24 cellular contexts compared by ENCODE assay signal in genomic region chr2:213261715-213262114, GRCh38.
"Had no signal": no experiment of that assay in that cellular context is flagged by ENCODE, and none has a peak within 500 bp of the region (broad histone marks: within the 10 kb centered on the region; RNA-seq: fewer than 3 reads in every experiment).

No MANE protein-coding gene starts in this region.

- H3K27me3 ChIP-seq: dorsolateral prefrontal cortex, neutrophil, tibial artery had no signal

- H3K36me3 ChIP-seq: left ventricle myocardium inferior, neutrophil, tibial artery had no signal

- ATAC-seq: activated CD8-positive, alpha-beta T cell treated with anti-CD3 and anti-CD28 coated beads, Interleukin-2, amount 10 ng/mL, durations not matched to agents 7 days and 5 days; activated naive CD4-positive, alpha-beta T cell treated with anti-CD3 and anti-CD28 coated beads, Interleukin-2, amount 50 U/mL, for 72 hours; mucosa of descending colon; naive thymus-derived CD4-positive, alpha-beta T cell had no signal

- FAIRE-seq: endometrium, kidney, TTC549, urothelium cell line had no signal

- H3K27ac ChIP-seq: dorsolateral prefrontal cortex, left ventricle myocardium inferior, neutrophil, tibial artery had no signal

- H3K4me3 Mint-ChIP-seq: activated B cell treated with CpG ODN at 0.5 μM for 24 hours; activated CD8-positive, alpha-beta T cell treated with anti-CD3 and anti-CD28 coated beads, Interleukin-2, amount 10 ng/mL, durations not matched to agents 7 days and 5 days; naive thymus-derived CD4-positive, alpha-beta T cell had no signal

- H3K4me1 ChIP-seq: left ventricle myocardium inferior, tibial artery had no signal

- DNase-seq: activated B cell treated with CpG ODN at 0.5 μM for 24 hours; activated CD4-positive, alpha-beta T cell treated with anti-CD3 and anti-CD28 coated beads for 48 hours; activated CD8-positive, alpha-beta memory T cell treated with anti-CD3 and anti-CD28 coated beads, Interleukin-2, amount 50 U/mL, for 4 hours; activated CD8-positive, alpha-beta T cell treated with anti-CD3 and anti-CD28 coated beads, Interleukin-2, amount 10 ng/mL, durations not matched to agents 7 days and 5 days; activated effector memory CD4-positive, alpha-beta T cell treated with anti-CD3 and anti-CD28 coated beads, Interleukin-2, amount 50 U/mL, for 16 hours; activated T-cell treated with anti-CD3 and anti-CD28 coated beads, Interleukin-2, amount 50 U/mL, for 48 hours; amniotic stem cell; dorsolateral prefrontal cortex; foreskin fibroblast; glutamatergic neuron; hypothalamus; kidney; left ventricle myocardium inferior; mucosa of descending colon; naive thymus-derived CD4-positive, alpha-beta T cell; posterior cingulate gyrus; stimulated activated CD4-positive, alpha-beta T cell treated with anti-CD3 and anti-CD28 coated beads, Interleukin-4, amount 100 ng/mL, for 1 hour; stimulated activated naive CD4-positive, alpha-beta T cell; tibial artery had no signal

- H3K27ac Mint-ChIP-seq: activated B cell treated with CpG ODN at 0.5 μM for 24 hours; activated CD8-positive, alpha-beta T cell treated with anti-CD3 and anti-CD28 coated beads, Interleukin-2, amount 10 ng/mL, durations not matched to agents 7 days and 5 days; activated naive CD4-positive, alpha-beta T cell treated with anti-CD3 and anti-CD28 coated beads, Interleukin-2, amount 50 U/mL, for 72 hours; naive thymus-derived CD4-positive, alpha-beta T cell had no signal

- H3K4me1 Mint-ChIP-seq: activated B cell treated with CpG ODN at 0.5 μM for 24 hours; naive thymus-derived CD4-positive, alpha-beta T cell had no signal

- H3K9me3 ChIP-seq: left ventricle myocardium inferior, mucosa of descending colon, neutrophil, tibial artery had no signal

- H3K27me3 Mint-ChIP-seq: activated B cell treated with CpG ODN at 0.5 μM for 24 hours had no signal

- H3K4me3 ChIP-seq: dorsolateral prefrontal cortex, left ventricle myocardium inferior, mucosa of descending colon, tibial artery had no signal

- H3K9me3 Mint-ChIP-seq: activated B cell treated with CpG ODN at 0.5 μM for 24 hours; activated naive CD4-positive, alpha-beta T cell treated with anti-CD3 and anti-CD28 coated beads, Interleukin-2, amount 50 U/mL, for 72 hours had no signal

- H3K36me3 Mint-ChIP-seq: activated naive CD4-positive, alpha-beta T cell treated with anti-CD3 and anti-CD28 coated beads, Interleukin-2, amount 50 U/mL, for 72 hours; naive thymus-derived CD4-positive, alpha-beta T cell had no signal
